ENCODE assay signal across 8 cellular contexts in genomic region chr5:65481171-65481575, GRCh38.
A peak's percentile ranks its signal among the peaks of the same experiment; 100 is the strongest.
DNase-seq lines count a peak whose midpoint lies in the region; ATAC-seq and TF ChIP-seq lines count a peak whose summit lies in the region.

No MANE protein-coding gene starts in this region.

- no peak for DNase-seq in T-helper 1 cell
- DNase-seq in caudate nucleus (lab: John Stamatoyannopoulos, UW), result no peak
- no peak for DNase-seq in stimulated activated CD4-positive, alpha-beta T cell treated with anti-CD3 and anti-CD28 coated beads, Interleukin-4, amount 100 ng/mL, for 1 hour
- DNase-seq in NCI-H1436 treated with DMSO at 0.1 percent for 48 hours (lab: John Stamatoyannopoulos, UW), result no peak
- no peak for DNase-seq in RWPE1 (ENCODE audit: low spot score)

- H3K4me1 ChIP-seq in muscle layer of duodenum (ENCODE audit: control insufficient read depth in 1 of 2, insufficient read depth in 2 of 2, low read length in 2 of 2), result peaks cover 3 to 6% of the 10 kb centered on the region in 2 donors

- H3K27me3 ChIP-seq in muscle layer of duodenum (ENCODE audit: low read depth, low read length), result no peaks in the 10 kb centered on the region

- POLR2A ChIA-PET in RWPE1 (lab: Yijun Ruan, JAX; ENCODE audit: low non-redundant PET), result interaction anchor here (0.6 to 0.7 kb wide), 2 partner anchors 319 to 783 kb away, joined by 3 read pairs; no protein-coding TSS in a partner anchor

- peaks cover 0 to 5% of the 10 kb centered on the region in 2 donors for H3K36me3 ChIP-seq in muscle layer of duodenum (ENCODE audit: control insufficient read depth in 1 of 2, insufficient read depth in 2 of 2, low read length in 2 of 2)

- H3K4me1 Mint-ChIP-seq in T-helper 1 cell treated with Interleukin-12 subunit alpha and Interleukin-12 subunit beta and Interleukin-4 antibody, amounts not matched to agents 30 μg/mL and 1 μg/mL, for 36 hours (ENCODE audit: low read depth), result peaks cover 18% of the 10 kb centered on the region

- CTCF ChIA-PET in RWPE1 (lab: Yijun Ruan, JAX), result interaction anchor here (0.6 to 0.7 kb wide), 6 partner anchors 29 to 845 kb away, joined by 3 to 10 read pairs (median 3); no protein-coding TSS in a partner anchor

- H3K9me3 ChIP-seq in muscle layer of duodenum (ENCODE audit: control insufficient read depth in 1 of 2, low read length in 2 of 2), result no peaks in the 10 kb centered on the region

- H3K4me3 ChIP-seq in muscle layer of duodenum (ENCODE audit: low read depth in 1 of 2, low read length in 2 of 2), result peak overlapping the region; percentile 84 to 85

- H3K4me3 Mint-ChIP-seq in T-helper 1 cell treated with Interleukin-12 subunit alpha and Interleukin-12 subunit beta and Interleukin-4 antibody, amounts not matched to agents 30 μg/mL and 1 μg/mL, for 36 hours, result no peak overlapping the region

- H3K27ac ChIP-seq in caudate nucleus (ENCODE audit: low read depth, low read length), result peak overlapping the region; percentile 82
- H3K27ac ChIP-seq in muscle layer of duodenum (ENCODE audit: low read length), result peak overlapping the region; percentile 87
- no peak overlapping the region; the same call in 1 of the 2 replicates for H3K27ac ChIP-seq in RWPE1

- H3K36me3 Mint-ChIP-seq in T-helper 1 cell treated with Interleukin-12 subunit alpha and Interleukin-12 subunit beta and Interleukin-4 antibody, amounts not matched to agents 30 μg/mL and 1 μg/mL, for 36 hours (ENCODE audit: low read depth), result no peaks in the 10 kb centered on the region

- H3K27ac Mint-ChIP-seq in T-helper 1 cell treated with Interleukin-12 subunit alpha and Interleukin-12 subunit beta and Interleukin-4 antibody, amounts not matched to agents 30 μg/mL and 1 μg/mL, for 36 hours, result peak overlapping the region; percentile 82

- TF ChIP-seq CTCF in RWPE1 (conservative IDR thresholded peaks at IDR 0.05; ENCODE audit: low read depth), result no peak

- no peaks in the 10 kb centered on the region for H3K27me3 Mint-ChIP-seq in T-helper 1 cell treated with Interleukin-12 subunit alpha and Interleukin-12 subunit beta and Interleukin-4 antibody, amounts not matched to agents 30 μg/mL and 1 μg/mL, for 36 hours (ENCODE audit: low read depth)

- H3K9me3 Mint-ChIP-seq in T-helper 1 cell treated with Interleukin-12 subunit alpha and Interleukin-12 subunit beta and Interleukin-4 antibody, amounts not matched to agents 30 μg/mL and 1 μg/mL, for 36 hours, result no peaks in the 10 kb centered on the region

- peak; percentile 19 for ATAC-seq in HG03460 (IDR thresholded peaks at IDR 0.05; ENCODE audit: unreplicated experiment)
